In the genomic region with DNA sequence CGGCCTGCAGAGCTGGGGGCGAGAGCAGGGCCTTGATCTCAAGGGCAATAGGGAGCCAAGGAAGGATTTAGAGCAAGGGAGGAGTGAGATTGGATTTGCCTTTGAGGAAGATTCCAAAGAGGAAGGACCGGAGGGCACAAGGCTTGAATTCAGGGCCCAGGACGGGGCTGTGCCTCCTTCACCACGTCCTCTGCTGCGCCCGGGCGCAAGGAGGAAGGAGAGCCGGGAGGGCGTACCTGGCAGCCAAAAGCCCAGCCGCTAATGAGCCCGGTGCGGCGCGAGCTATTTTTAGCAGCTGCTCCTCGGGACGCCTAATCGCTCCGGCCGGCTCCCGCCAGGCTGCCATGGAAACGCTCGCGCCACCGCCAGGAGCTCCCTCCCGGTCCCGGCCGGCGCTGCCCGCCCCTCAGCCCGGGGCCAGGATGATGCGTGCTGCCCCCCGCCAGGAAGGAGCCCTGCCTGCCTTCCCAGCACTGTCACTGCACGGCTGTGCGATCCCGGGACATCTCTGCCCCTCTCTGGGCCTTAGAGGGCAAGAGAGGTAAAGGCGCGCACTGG, we compare ENCODE assay signal across 8 cellular contexts. TPM values are rescaled to one million over a fixed set of nuclear protein-coding genes. Genes with fewer than 3 reads are reported as not detected.
DNase-seq lines count a peak whose midpoint lies in the region; ATAC-seq and TF ChIP-seq lines count a peak whose summit lies in the region.

No MANE protein-coding gene starts in this region.

- intact Hi-C loops in posterior cingulate gyrus (cut with DNase I) (no loop called here), natural killer cell (cut with micrococcal nuclease) (no loop called here)

- no peaks in the 10 kb centered on the region for H3K4me1 Mint-ChIP-seq in natural killer cell

- H3K9ac ChIP-seq in NT2/D1 (ENCODE audit: insufficient read length, low read depth): peak overlapping the region; percentile 73

- H3K9me3 Mint-ChIP-seq in natural killer cell: peaks cover 3 to 8% of the 10 kb centered on the region in 2 donors

- TF ChIP-seq CTCF in natural killer cell (IDR thresholded peaks at IDR 0.05) (no peak), GM20000 (IDR thresholded peaks at IDR 0.05; ENCODE audit: extremely low read depth, missing control alignments) (no peak)

- no peak for ATAC-seq in natural killer cell

- H3K36me3 ChIP-seq in NT2/D1 (ENCODE audit: insufficient read depth, insufficient read length, low read length): no peaks in the 10 kb centered on the region

- peak overlapping the region; percentile 19 for H3K4me3 ChIP-seq in NT2/D1 (ENCODE audit: insufficient read length, low read depth)

- peaks cover 12% of the 10 kb centered on the region for H3K4me1 ChIP-seq in NT2/D1 (ENCODE audit: insufficient read depth, insufficient read length)

- DNase-seq in GM04504 (ENCODE audit: low read depth) (peak; percentile 15), NT2/D1 (ENCODE audit: low read depth, low spot score) (peak; percentile 90), globus pallidus (ENCODE audit: low spot score) (peak; percentile 44), posterior cingulate gyrus (peak in 9 of 10 donors; percentile 54 to 94 (median 71)), natural killer cell (no peak), GM20000 (ENCODE audit: low spot score) (no peak)
- DNase-seq in stimulated activated naive CD4-positive, alpha-beta T cell (lab: John Stamatoyannopoulos, UW): no peak
- DNase-seq in stimulated activated CD4-positive, alpha-beta T cell treated with anti-CD3 and anti-CD28 coated beads, Interleukin-4, amount 100 ng/mL, for 24 hours: no peak

- H3K27me3 ChIP-seq in NT2/D1 (ENCODE audit: insufficient read depth, insufficient read length): no peaks in the 10 kb centered on the region

- peaks cover 7 to 18% of the 10 kb centered on the region in 2 donors for H3K27me3 Mint-ChIP-seq in natural killer cell (ENCODE audit: low read depth in 2 of 2)

- H3K27ac Mint-ChIP-seq in natural killer cell: no peak overlapping the region

- peaks cover 22% of the 10 kb centered on the region; the same call in 1 of the 2 replicates for H3K9me3 ChIP-seq in NT2/D1 (ENCODE audit: insufficient read depth, low read length)

- no peak overlapping the region for H3K4me3 Mint-ChIP-seq in natural killer cell

- H3K36me3 Mint-ChIP-seq in natural killer cell: peaks cover 8% of the 10 kb centered on the region

RNA-seq across cellular contexts. Expression of a gene that starts 31.3 kb away (rescaled TPM):
- total RNA-seq in natural killer cell: 1 to 10 TPM; 1.6 to 2.2 (median 1.7) TPM

Comparison
In these comparisons a context has a peak if more than half of its experiments do, and no peak if none do; other contexts are left out.
1. DNase-seq: peak in GM04504 (single experiment), NT2/D1 (single experiment), globus pallidus (single experiment) and posterior cingulate gyrus (9 of 10); none in stimulated activated naive CD4-positive, alpha-beta T cell (0 of 6), natural killer cell (single experiment), stimulated activated CD4-positive, alpha-beta T cell treated with anti-CD3 and anti-CD28 coated beads, Interleukin-4, amount 100 ng/mL, for 24 hours (single experiment) and GM20000 (single experiment).